ENCODE assay signal across 12 cellular contexts in genomic region chr2:113848758-113849460, GRCh38.
DNase-seq lines count a peak whose midpoint lies in the region; ATAC-seq, FAIRE-seq and TF ChIP-seq lines count a peak whose summit lies in the region.
"Had no signal": no experiment of that assay in that cellular context is flagged by ENCODE, and none has a peak within 500 bp of the region (broad histone marks: within the 10 kb centered on the region; RNA-seq: fewer than 3 reads in every experiment).

No MANE protein-coding gene starts in this region.

- no peaks in the 10 kb centered on the region for H3K27me3 ChIP-seq in HAP-1 (ENCODE audit: low read depth)
- H3K27me3 ChIP-seq: body of pancreas, upper lobe of right lung had no signal

- TF ChIP-seq CTCF in epithelial cell of esophagus (IDR thresholded peaks at IDR 0.05; ENCODE audit: insufficient read depth, low read depth, low read length, missing control alignments): no peak

- no peaks in the 10 kb centered on the region for H3K4me1 ChIP-seq in HAP-1
- H3K4me1 ChIP-seq: upper lobe of right lung had no signal

- no peak overlapping the region for H3K4me3 ChIP-seq in epithelial cell of esophagus (ENCODE audit: low read length)
- H3K4me3 ChIP-seq in HAP-1: no peak overlapping the region
- H3K4me3 ChIP-seq: body of pancreas, upper lobe of right lung had no signal

- DNase-seq in stimulated activated CD4-positive, alpha-beta T cell treated with anti-CD3 and anti-CD28 coated beads, Interleukin-12 subunit alpha, Interleukin-12 subunit beta, amount 100 ng/mL, for 24 hours (ENCODE audit: low read depth in 2 of 2): peak; percentile 2 to 11
- no peak for DNase-seq in stimulated activated CD4-positive, alpha-beta T cell treated with anti-CD3 and anti-CD28 coated beads, Interleukin-12 subunit alpha, Interleukin-12 subunit beta, amount 100 ng/mL, for 4 hours
- DNase-seq in epithelial cell of esophagus (ENCODE audit: low read depth) (peak; percentile 97), HAP-1 (ENCODE audit: low spot score in 2 of 2) (no peak), urothelium cell line (ENCODE audit: low spot score) (no peak), medulla oblongata (ENCODE audit: extremely low spot score) (no peak), NCI-H2081 (lab: John Stamatoyannopoulos, UW) (no peak)
- DNase-seq: body of pancreas; CD4-positive, CD25-positive, alpha-beta regulatory T cell; SK-N-SH; upper lobe of right lung had no signal

- ATAC-seq in HG03565 (IDR thresholded peaks at IDR 0.05; ENCODE audit: unreplicated experiment): peak; percentile 64
- ATAC-seq: body of pancreas, upper lobe of right lung had no signal

- no peak for FAIRE-seq in urothelium cell line (lab: Jason Lieb, UNC)

- no peaks in the 10 kb centered on the region for H3K9me3 ChIP-seq in HAP-1
- H3K9me3 ChIP-seq: body of pancreas, SK-N-SH, upper lobe of right lung had no signal

- H3K36me3 ChIP-seq in HAP-1 (replicated peaks): no peaks in the 10 kb centered on the region
- H3K36me3 ChIP-seq: upper lobe of right lung had no signal

- in situ Hi-C loops in HAP-1 (cut with MboI; ENCODE audit: low sequenced_read_pairs): no loop called here

Comparison
In these comparisons a context has a peak if more than half of its experiments do, and no peak if none do; other contexts are left out.
1. DNase-seq: peak in stimulated activated CD4-positive, alpha-beta T cell treated with anti-CD3 and anti-CD28 coated beads, Interleukin-12 subunit alpha, Interleukin-12 subunit beta, amount 100 ng/mL, for 24 hours (2 of 2) and epithelial cell of esophagus (single experiment); none in stimulated activated CD4-positive, alpha-beta T cell treated with anti-CD3 and anti-CD28 coated beads, Interleukin-12 subunit alpha, Interleukin-12 subunit beta, amount 100 ng/mL, for 4 hours (single experiment), HAP-1 (0 of 2), urothelium cell line (single experiment), medulla oblongata (single experiment) and NCI-H2081 (0 of 2).